In genomic region chr11:113694390-113694789, GRCh38 we compare ENCODE assay signal across 6 cellular contexts.
"Had no signal": no experiment of that assay in that cellular context is flagged by ENCODE, and none has a peak within 500 bp of the region (broad histone marks: within the 10 kb centered on the region; RNA-seq: fewer than 3 reads in every experiment).

No MANE protein-coding gene starts in this region.

- ATAC-seq: HepG2, K562 had no signal

- DNase-seq: IMR-90, KBM-7, KG1 had no signal

- H3K27me3 Mint-ChIP-seq: IgD-negative memory B cell had no signal

- H3K4me3 Mint-ChIP-seq: IgD-negative memory B cell had no signal

- H3K4me1 Mint-ChIP-seq: IgD-negative memory B cell had no signal

- H3K27ac Mint-ChIP-seq: IgD-negative memory B cell had no signal

- H3K9me3 Mint-ChIP-seq: IgD-negative memory B cell had no signal
